In genomic region chr9:129864991-129865647, GRCh38 we compare ENCODE assay signal across 22 cellular contexts. TPM values are rescaled to one million over a fixed set of nuclear protein-coding genes. Genes with fewer than 3 reads are reported as not detected.
DNase-seq lines count a peak whose midpoint lies in the region; ATAC-seq, FAIRE-seq and TF ChIP-seq lines count a peak whose summit lies in the region.
"Had no signal": no experiment of that assay in that cellular context is flagged by ENCODE, and none has a peak within 500 bp of the region (broad histone marks: within the 10 kb centered on the region; RNA-seq: fewer than 3 reads in every experiment).

No MANE protein-coding gene starts in this region.

- peak overlapping the region in 6 of 11 experiments; percentile 9 to 62 (median 36); a peak in 9 of 22 replicates for H3K9ac ChIP-seq in BLaER1 treated with 17β-estradiol and CSF1 and Interleukin-3, amounts not matched to agents 10 nM and 100 nM
- H3K9ac ChIP-seq in kidney (ENCODE audit: low read length in 2 of 2), result no peak overlapping the region

- H3K9me3 Mint-ChIP-seq in activated CD8-positive, alpha-beta T cell treated with anti-CD3 and anti-CD28 coated beads, Interleukin-2, amount 10 ng/mL, durations not matched to agents 7 days and 5 days (ENCODE audit: insufficient read depth), result no peaks in the 10 kb centered on the region
- H3K9me3 Mint-ChIP-seq in Calu3 (ENCODE audit: low read depth, unreplicated experiment), result no peaks in the 10 kb centered on the region
- H3K9me3 Mint-ChIP-seq: IgD-negative memory B cell, mesothelial cell of epicardium had no signal

- peak overlapping the region in 8 of 11 experiments; percentile 47 to 86 (median 76); a peak in 16 of 22 replicates for H3K27ac ChIP-seq in BLaER1 treated with 17β-estradiol and CSF1 and Interleukin-3, amounts not matched to agents 10 nM and 100 nM
- H3K27ac ChIP-seq in kidney (ENCODE audit: low read depth in 2 of 2, low read length in 2 of 2), result no peak overlapping the region
- H3K27ac ChIP-seq: hepatocyte, PC-9, right atrium auricular region, SK-N-MC, thyroid gland had no signal

- no peak for ATAC-seq in activated CD8-positive, alpha-beta T cell treated with anti-CD3 and anti-CD28 coated beads, Interleukin-2, amount 10 ng/mL, durations not matched to agents 7 days and 5 days
- ATAC-seq in HG03442 (IDR thresholded peaks at IDR 0.05; ENCODE audit: unreplicated experiment), result no peak

- DNase-seq in ELF-1 (ENCODE audit: low read depth, low spot score) (peak; percentile 23), kidney (peak; percentile 29), Calu3 (no peak), GM19238 (ENCODE audit: insufficient read length, low spot score) (no peak), H7 (no peak)
- no peak for DNase-seq in activated CD8-positive, alpha-beta T cell treated with anti-CD3 and anti-CD28 coated beads, Interleukin-2, amount 10 ng/mL, durations not matched to agents 7 days and 5 days
- DNase-seq: caudate nucleus; DMS153; effector CD4-positive, alpha-beta T cell; kidney glomerular epithelial cell; NCI-H1092 treated with DMSO at 0.1 percent for 48 hours; NCI-H748 treated with DMSO at 0.1 percent for 48 hours; PC-9; stimulated activated CD4-positive, alpha-beta T cell treated with anti-CD3 and anti-CD28 coated beads, Interleukin-1b, Interleukin-23, amount 100 ng/mL, for 48 hours; thyroid gland had no signal

- no peaks in the 10 kb centered on the region for H3K27me3 ChIP-seq in BLaER1 treated with 17β-estradiol and CSF1 and Interleukin-3, amounts not matched to agents 10 nM and 100 nM
- no peaks in the 10 kb centered on the region for H3K27me3 ChIP-seq in H7 (ENCODE audit: control insufficient read depth, insufficient read depth, low read length)
- H3K27me3 ChIP-seq: hepatocyte, right atrium auricular region, thyroid gland had no signal

- peak overlapping the region; percentile 75 for H3K27ac Mint-ChIP-seq in activated CD8-positive, alpha-beta T cell treated with anti-CD3 and anti-CD28 coated beads, Interleukin-2, amount 10 ng/mL, durations not matched to agents 7 days and 5 days
- H3K27ac Mint-ChIP-seq in Calu3 (ENCODE audit: unreplicated experiment), result no peak overlapping the region
- H3K27ac Mint-ChIP-seq: IgD-negative memory B cell, mesothelial cell of epicardium had no signal

- FAIRE-seq in kidney (lab: Jason Lieb, UNC), result no peak

- CTCF ChIA-PET in activated CD8-positive, alpha-beta T cell treated with anti-CD3 and anti-CD28 coated beads, Interleukin-2, amount 10 ng/mL, durations not matched to agents 7 days and 5 days (lab: Charles Lee), result interaction anchor here (0.6 to 3.5 kb wide), 5 partner anchors 14 to 36 kb away, joined by 3 to 25 read pairs (median 3); no protein-coding TSS in a partner anchor
- CTCF ChIA-PET in Calu3 (lab: Charles Lee), result no interaction called here

- H4K20me1 ChIP-seq in BLaER1 treated with 17β-estradiol and CSF1 and Interleukin-3, amounts not matched to agents 10 nM and 100 nM, result no peaks in the 10 kb centered on the region

- no peaks in the 10 kb centered on the region for H3K27me3 Mint-ChIP-seq in activated CD8-positive, alpha-beta T cell treated with anti-CD3 and anti-CD28 coated beads, Interleukin-2, amount 10 ng/mL, durations not matched to agents 7 days and 5 days (ENCODE audit: low read depth)
- no peaks in the 10 kb centered on the region for H3K27me3 Mint-ChIP-seq in Calu3 (ENCODE audit: unreplicated experiment)
- H3K27me3 Mint-ChIP-seq: IgD-negative memory B cell had no signal

- H3K36me3 ChIP-seq in BLaER1 treated with 17β-estradiol and CSF1 and Interleukin-3, amounts not matched to agents 10 nM and 100 nM, result peaks cover 11 to 42% (median 27%) of the 10 kb centered on the region in 11 experiments; a peak in 20 of 22 replicates
- H3K36me3 ChIP-seq in kidney (ENCODE audit: control insufficient read depth in 1 of 2, insufficient read depth in 2 of 2, low read length in 2 of 2), result peaks cover 14 to 30% of the 10 kb centered on the region in 2 donors
- no peaks in the 10 kb centered on the region; the same call in 1 of the 2 replicates for H3K36me3 ChIP-seq in H7 (replicated peaks; ENCODE audit: control insufficient read depth, insufficient read depth, low read length)

- H3K4me3 Mint-ChIP-seq in activated CD8-positive, alpha-beta T cell treated with anti-CD3 and anti-CD28 coated beads, Interleukin-2, amount 10 ng/mL, durations not matched to agents 7 days and 5 days, result no peak overlapping the region
- no peak overlapping the region for H3K4me3 Mint-ChIP-seq in Calu3 (ENCODE audit: low read depth, unreplicated experiment)
- H3K4me3 Mint-ChIP-seq: IgD-negative memory B cell, mesothelial cell of epicardium had no signal

- H3K36me3 Mint-ChIP-seq in activated CD8-positive, alpha-beta T cell treated with anti-CD3 and anti-CD28 coated beads, Interleukin-2, amount 10 ng/mL, durations not matched to agents 7 days and 5 days (ENCODE audit: low read depth), result peaks cover 69% of the 10 kb centered on the region
- peaks cover 8% of the 10 kb centered on the region for H3K36me3 Mint-ChIP-seq in Calu3 (ENCODE audit: insufficient read depth, unreplicated experiment)
- H3K36me3 Mint-ChIP-seq: IgD-negative memory B cell had no signal

- TF ChIP-seq CTCF in kidney (IDR thresholded peaks at IDR 0.05; ENCODE audit: borderline replicate concordance, extremely low read depth, insufficient read depth), result no peak
- no peak for TF ChIP-seq CTCF in Calu3 (IDR thresholded peaks at IDR 0.05; ENCODE audit: unreplicated experiment)

- intact Hi-C loops in kidney (cut with DNase I) (no loop called here), Calu3 (cut with micrococcal nuclease; ENCODE audit: unreplicated experiment) (no loop called here)

- H3K4me1 ChIP-seq in BLaER1 treated with 17β-estradiol and CSF1 and Interleukin-3, amounts not matched to agents 10 nM and 100 nM, result peaks cover 26 to 93% (median 90%) of the 10 kb centered on the region in 10 experiments
- no peaks in the 10 kb centered on the region for H3K4me1 ChIP-seq in kidney (ENCODE audit: control insufficient read depth in 1 of 2, insufficient read depth in 1 of 2, low read depth in 1 of 2, low read length in 2 of 2)
- H3K4me1 ChIP-seq: thyroid gland had no signal

- POLR2A ChIA-PET in activated CD8-positive, alpha-beta T cell treated with anti-CD3 and anti-CD28 coated beads, Interleukin-2, amount 10 ng/mL, durations not matched to agents 7 days and 5 days (lab: Charles Lee), result interaction anchor here (0.6 to 9.0 kb wide), 6 partner anchors 13 to 73 kb away, joined by 3 to 126 read pairs (median 14); partner anchors contain the start of genes C9orf78 and USP20

- H3K4me1 Mint-ChIP-seq in activated CD8-positive, alpha-beta T cell treated with anti-CD3 and anti-CD28 coated beads, Interleukin-2, amount 10 ng/mL, durations not matched to agents 7 days and 5 days (ENCODE audit: low read depth), result peaks cover 92% of the 10 kb centered on the region
- no peaks in the 10 kb centered on the region for H3K4me1 Mint-ChIP-seq in Calu3 (ENCODE audit: low read depth, unreplicated experiment)
- H3K4me1 Mint-ChIP-seq: mesothelial cell of epicardium had no signal

- no peaks in the 10 kb centered on the region for H3K9me3 ChIP-seq in BLaER1 treated with 17β-estradiol and CSF1 and Interleukin-3, amounts not matched to agents 10 nM and 100 nM (replicated peaks in 1 of 11)
- no peaks in the 10 kb centered on the region for H3K9me3 ChIP-seq in kidney (ENCODE audit: control insufficient read depth in 1 of 2, low read length in 2 of 2)
- H3K9me3 ChIP-seq: right atrium auricular region, thyroid gland had no signal

- no TSS peak for BruUV-seq in Calu3 (replicated peaks; lab: Mats Ljungman, UMichigan)

- peak overlapping the region in 10 of 11 experiments; percentile 17 to 90 (median 74); a peak in 18 of 22 replicates for H3K4me2 ChIP-seq in BLaER1 treated with 17β-estradiol and CSF1 and Interleukin-3, amounts not matched to agents 10 nM and 100 nM
- H3K4me2 ChIP-seq: hepatocyte, PC-9 had no signal

- H3K4me3 ChIP-seq in BLaER1 treated with 17β-estradiol and CSF1 and Interleukin-3, amounts not matched to agents 10 nM and 100 nM, result no peak overlapping the region
- H3K4me3 ChIP-seq in kidney (ENCODE audit: low read length in 2 of 2) (no peak overlapping the region), H7 (ENCODE audit: insufficient read depth, low read depth, low read length) (no peak overlapping the region)
- H3K4me3 ChIP-seq: hepatocyte, PC-9, right atrium auricular region, SK-N-MC, thyroid gland had no signal

RNA-seq across cellular contexts. Expression of gene USP20, which starts 29.9 kb away (rescaled TPM):
- total RNA-seq in activated CD8-positive, alpha-beta T cell treated with anti-CD3 and anti-CD28 coated beads, Interleukin-2, amount 10 ng/mL, durations not matched to agents 7 days and 5 days, result 10 to 100 TPM; 86.2 to 87.4 TPM
- 28.8 TPM for total RNA-seq in kidney
- 22.8 TPM for polyA plus RNA-seq in kidney (ENCODE audit: insufficient read depth, low read depth, low replicate concordance)
- total RNA-seq in Calu3 (2022), result 11.3 and 14.9 TPM in 2 replicates
- total RNA-seq in H7 (2014; rRNA removed; shearing (Covaris generic)), result 15.8 and 16.3 TPM in 2 replicates

RNA-seq across cellular contexts. Expression of gene C9orf78, which starts 30.0 kb away (rescaled TPM):
- 10 to 100 TPM; 89.7 to 91.7 TPM for total RNA-seq in activated CD8-positive, alpha-beta T cell treated with anti-CD3 and anti-CD28 coated beads, Interleukin-2, amount 10 ng/mL, durations not matched to agents 7 days and 5 days
- 39.7 TPM for total RNA-seq in kidney
- polyA plus RNA-seq in kidney (ENCODE audit: insufficient read depth, low read depth, low replicate concordance), result 62.1 TPM
- total RNA-seq in Calu3 (2022), result 24.5 and 26.2 TPM in 2 replicates
- 39.7 and 47.0 TPM in 2 replicates for total RNA-seq in H7 (2014; rRNA removed; shearing (Covaris generic))

RNA-seq across cellular contexts. Expression of gene TOR1A, which starts 41.2 kb away (rescaled TPM):
- total RNA-seq in activated CD8-positive, alpha-beta T cell treated with anti-CD3 and anti-CD28 coated beads, Interleukin-2, amount 10 ng/mL, durations not matched to agents 7 days and 5 days, result 10 to 100 TPM; 54.6 to 58.4 TPM
- total RNA-seq in kidney (29.2 TPM), Calu3 (2022) (34.2 and 36.3 TPM in 2 replicates)
- 24.6 TPM for polyA plus RNA-seq in kidney (ENCODE audit: insufficient read depth, low read depth, low replicate concordance)
- 22.9 and 27.1 TPM in 2 replicates for total RNA-seq in H7 (2014; rRNA removed; shearing (Covaris generic))

Comparison
In these comparisons a context has a peak if more than half of its experiments do, and no peak if none do; other contexts are left out.
1. H3K27ac ChIP-seq: peak in BLaER1 treated with 17β-estradiol and CSF1 and Interleukin-3, amounts not matched to agents 10 nM and 100 nM (8 of 11); none in kidney (0 of 2).
2. H3K9ac ChIP-seq: peak in BLaER1 treated with 17β-estradiol and CSF1 and Interleukin-3, amounts not matched to agents 10 nM and 100 nM (6 of 11); none in kidney (0 of 2).
3. DNase-seq: peak in ELF-1 (single experiment) and kidney (single experiment); none in activated CD8-positive, alpha-beta T cell treated with anti-CD3 and anti-CD28 coated beads, Interleukin-2, amount 10 ng/mL, durations not matched to agents 7 days and 5 days (single experiment), Calu3 (single experiment), GM19238 (single experiment) and H7 (single experiment).